ENCODE assay signal across 13 cellular contexts in genomic region chr17:6591599-6592158, GRCh38. TPM values are rescaled to one million over a fixed set of nuclear protein-coding genes. Genes with fewer than 3 reads are reported as not detected.
DNase-seq lines count a peak whose midpoint lies in the region; ATAC-seq and TF ChIP-seq lines count a peak whose summit lies in the region.
"Had no signal": no experiment of that assay in that cellular context is flagged by ENCODE, and none has a peak within 500 bp of the region (broad histone marks: within the 10 kb centered on the region; RNA-seq: fewer than 3 reads in every experiment).

No MANE protein-coding gene starts in this region.

- DNase-seq in Daoy (ENCODE audit: low read depth) (peak; percentile 29), RPMI7951 (ENCODE audit: low read depth) (peak; percentile 88), epithelial cell of proximal tubule (ENCODE audit: low read depth) (peak; percentile 70), non-pigmented ciliary epithelial cell (ENCODE audit: low read depth) (peak; percentile 63), natural killer cell (no peak), cerebellum (ENCODE audit: low spot score) (no peak), iPS-NIHi7 (ENCODE audit: extremely low spot score) (no peak)
- DNase-seq: DMS 273 treated with DMSO at 0.1 percent for 48 hours; head of caudate nucleus; stimulated activated CD4-positive, alpha-beta T cell treated with anti-CD3 and anti-CD28 coated beads, Interleukin-12 subunit alpha, Interleukin-12 subunit beta, amount 100 ng/mL, for 4 hours; T-helper 9 cell had no signal

- ATAC-seq in natural killer cell (no peak), HG03565 (IDR thresholded peaks at IDR 0.05; ENCODE audit: unreplicated experiment) (no peak)

- no peak overlapping the region for H3K4me3 ChIP-seq in epithelial cell of proximal tubule (ENCODE audit: low read depth, low read length)
- H3K4me3 ChIP-seq: cardiac muscle cell had no signal

- H3K27ac Mint-ChIP-seq in natural killer cell = no peak overlapping the region

- H3K27me3 Mint-ChIP-seq in natural killer cell (ENCODE audit: low read depth in 2 of 2) = no peaks in the 10 kb centered on the region

- TF ChIP-seq CTCF in epithelial cell of proximal tubule (conservative IDR thresholded peaks at IDR 0.05; ENCODE audit: low read depth, low read length) (no peak), natural killer cell (IDR thresholded peaks at IDR 0.05) (no peak)

- peaks cover 10% of the 10 kb centered on the region for H3K36me3 Mint-ChIP-seq in natural killer cell

- intact Hi-C loops in natural killer cell (cut with micrococcal nuclease) = no loop called here

- H3K9me3 Mint-ChIP-seq in natural killer cell = no peaks in the 10 kb centered on the region

- no peaks in the 10 kb centered on the region for H3K4me1 Mint-ChIP-seq in natural killer cell

- H3K4me3 Mint-ChIP-seq in natural killer cell = no peak overlapping the region

RNA-seq across cellular contexts. Expression of gene PITPNM3, which starts 35.3 kb away (rescaled TPM):
- total RNA-seq in Daoy (2014; rRNA removed; shearing (Covaris generic)) = 0.33 and 0.51 TPM in 2 replicates
- 0.10 and 0.12 TPM in 2 replicates for total RNA-seq in RPMI7951 (2014; rRNA removed; shearing (Covaris generic))
- total RNA-seq in epithelial cell of proximal tubule = 0.65 and 1.3 TPM in 2 replicates
- under 1 TPM; 0.42 to 0.75 (median 0.50) TPM for total RNA-seq in natural killer cell
- 10.1 TPM for total RNA-seq in cerebellum

RNA-seq across cellular contexts. Expression of gene KIAA0753, which starts 48.8 kb away (rescaled TPM):
- 16.1 and 18.4 TPM in 2 replicates for total RNA-seq in Daoy (2014; rRNA removed; shearing (Covaris generic))
- total RNA-seq in RPMI7951 (2014; rRNA removed; shearing (Covaris generic)) = 8.7 and 10.8 TPM in 2 replicates
- total RNA-seq in epithelial cell of proximal tubule = 13.5 and 15.7 TPM in 2 replicates
- 10 to 100 TPM; 13.4 to 17.2 (median 15.4) TPM for total RNA-seq in natural killer cell
- 31.8 TPM for total RNA-seq in cerebellum

RNA-seq across cellular contexts. Expression of gene TXNDC17, which starts 49.2 kb away (rescaled TPM):
- 258 and 269 TPM in 2 replicates for total RNA-seq in Daoy (2014; rRNA removed; shearing (Covaris generic))
- total RNA-seq in RPMI7951 (2014; rRNA removed; shearing (Covaris generic)) = 231 and 340 TPM in 2 replicates
- total RNA-seq in epithelial cell of proximal tubule (351 and 501 TPM in 2 replicates), natural killer cell (10 to 100 TPM; 15.2 to 15.7 (median 15.4) TPM), cerebellum (20.0 TPM)

RNA-seq across cellular contexts. Expression of gene MED31, which starts 59.7 kb away (rescaled TPM):
- total RNA-seq in Daoy (2014; rRNA removed; shearing (Covaris generic)) = 32.0 and 36.5 TPM in 2 replicates
- total RNA-seq in RPMI7951 (2014; rRNA removed; shearing (Covaris generic)) = 20.3 and 24.5 TPM in 2 replicates
- total RNA-seq in epithelial cell of proximal tubule (10.1 and 23.9 TPM in 2 replicates), natural killer cell (10 to 100 TPM in 2 of 3 donors, 1 to 10 TPM in 1; 8.3 to 26.1 (median 19.1) TPM), cerebellum (11.1 TPM)

RNA-seq across cellular contexts. Expression of gene C17orf100, which starts 59.9 kb away (rescaled TPM):
- total RNA-seq in Daoy (2014; rRNA removed; shearing (Covaris generic)) = 0.06 and 0.71 TPM in 2 replicates
- 0.12 and 0.39 TPM in 2 replicates for total RNA-seq in RPMI7951 (2014; rRNA removed; shearing (Covaris generic))
- total RNA-seq in epithelial cell of proximal tubule = 0.22 and 1.2 TPM in 2 replicates
- under 1 TPM; 0.68 to 0.87 (median 0.82) TPM for total RNA-seq in natural killer cell
- 2.5 TPM for total RNA-seq in cerebellum

Comparison
In these comparisons a context has a peak if more than half of its experiments do, and no peak if none do; other contexts are left out.
1. DNase-seq: peak in Daoy (single experiment), RPMI7951 (single experiment), epithelial cell of proximal tubule (single experiment) and non-pigmented ciliary epithelial cell (single experiment); none in natural killer cell (single experiment), cerebellum (single experiment) and iPS-NIHi7 (single experiment).
2. RNA of gene TXNDC17, which starts 49.2 kb away (total RNA-seq): 351 to 501 TPM in epithelial cell of proximal tubule, 258 to 269 TPM in Daoy and 231 to 340 TPM in RPMI7951; 20.0 TPM in cerebellum (single experiment) and 15.2 to 15.7 TPM in natural killer cell; every median in the first group is over 10 times any median in the second.